In the genomic region with DNA sequence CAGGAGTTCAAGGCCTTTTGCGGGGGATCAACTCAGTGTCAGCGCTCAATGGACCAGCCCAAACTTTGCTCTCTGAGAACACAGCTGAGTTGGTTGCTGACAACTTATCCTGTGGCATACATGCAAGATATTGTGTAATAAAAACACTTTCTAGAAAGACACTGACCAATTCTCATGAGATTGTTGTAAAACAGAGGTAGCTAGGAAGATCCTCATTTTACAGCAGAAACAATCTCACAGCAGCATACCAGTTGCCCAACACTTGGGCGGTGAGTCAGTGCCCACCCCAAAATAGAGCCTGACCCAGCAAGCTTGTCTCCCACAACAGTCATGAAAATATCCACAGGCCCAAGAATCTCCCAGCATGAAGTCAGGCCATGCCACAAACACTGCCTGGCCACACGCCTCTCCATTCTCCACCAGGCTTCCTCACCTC, we compare ENCODE assay signal across 9 cellular contexts. TPM values are rescaled to one million over a fixed set of nuclear protein-coding genes. Genes with fewer than 3 reads are reported as not detected.
DNase-seq lines count a peak whose midpoint lies in the region; ATAC-seq and TF ChIP-seq lines count a peak whose summit lies in the region.
"Had no signal": no experiment of that assay in that cellular context is flagged by ENCODE, and none has a peak within 500 bp of the region (broad histone marks: within the 10 kb centered on the region; RNA-seq: fewer than 3 reads in every experiment).

No MANE protein-coding gene starts in this region.

- H3K27me3 ChIP-seq in adrenal gland (no peaks in the 10 kb centered on the region), right cardiac atrium (ENCODE audit: control insufficient read depth, insufficient read depth) (no peaks in the 10 kb centered on the region), neuronal stem cell (ENCODE audit: control insufficient read depth in 3 of 3, insufficient read depth in 3 of 3, low read depth in 1 of 3, low read length in 3 of 3) (no peaks in the 10 kb centered on the region)

- H3K4me3 ChIP-seq in adrenal gland (no peak overlapping the region), right cardiac atrium (ENCODE audit: low read length) (no peak overlapping the region), neuronal stem cell (ENCODE audit: low read length in 2 of 2) (no peak overlapping the region)

- no peaks in the 10 kb centered on the region for H3K9me3 ChIP-seq in adrenal gland (replicated peaks in 1 of 3)
- no peaks in the 10 kb centered on the region for H3K9me3 ChIP-seq in right cardiac atrium (ENCODE audit: control insufficient read depth, low read length)
- no peaks in the 10 kb centered on the region for H3K9me3 ChIP-seq in neuronal stem cell (replicated peaks in 1 of 2; ENCODE audit: control insufficient read depth in 2 of 2, insufficient read depth in 1 of 2, low read depth in 1 of 2, low read length in 2 of 2)

- in situ Hi-C loops in KBM-7 (cut with MboI; ENCODE audit: low pct_unique_long_range_greater_than_20kb, low sequenced_read_pairs), result no loop called here

- H3K23ac ChIP-seq in neuronal stem cell (ENCODE audit: low read depth, low read length, poor library complexity), result no peak overlapping the region

- H3K4me1 ChIP-seq in adrenal gland (replicated peaks in 1 of 2) (no peaks in the 10 kb centered on the region), right cardiac atrium (ENCODE audit: control insufficient read depth, insufficient read depth, low read length) (no peaks in the 10 kb centered on the region), neuronal stem cell (ENCODE audit: control insufficient read depth in 2 of 2, insufficient read depth in 1 of 2, low read depth in 1 of 2, low read length in 2 of 2) (peaks cover 8 to 9% of the 10 kb centered on the region in 2 donors)

- H2BK120ac ChIP-seq in neuronal stem cell (ENCODE audit: low read depth, low read length), result no peak overlapping the region

- ATAC-seq in right cardiac atrium, result peak; percentile 64 to 67
- no peak for ATAC-seq in stimulated activated naive B cell treated with anti-CD40 and anti-IgM and Interleukin-4, amounts not matched to agents 10 μg/mL and 1 μg/mL and 100 μg/mL, for 72 hours (replicated peaks)
- ATAC-seq in stimulated activated naive CD8-positive, alpha-beta T cell treated with anti-CD3 and anti-CD28 coated beads, Interleukin-15, amount 100 ng/mL, for 72 hours, result no peak

- H2AFZ ChIP-seq in neuronal stem cell (ENCODE audit: low read length), result no peak overlapping the region

- H3K9me3 Mint-ChIP-seq in stimulated activated naive B cell treated with anti-CD40 and anti-IgM and Interleukin-4, amounts not matched to agents 10 μg/mL and 1 μg/mL and 100 μg/mL, for 72 hours, result no peaks in the 10 kb centered on the region
- no peaks in the 10 kb centered on the region for H3K9me3 Mint-ChIP-seq in stimulated activated naive CD8-positive, alpha-beta T cell treated with anti-CD3 and anti-CD28 coated beads, Interleukin-15, amount 100 ng/mL, for 72 hours
- H3K9me3 Mint-ChIP-seq: activated T-cell treated with anti-CD3 and anti-CD28 coated beads, Interleukin-2, amount 50 U/mL, for 24 hours had no signal

- DNase-seq in KBM-7 (peak; percentile 84), adrenal gland (peak in 6 of 7 donors; percentile 36 to 67 (median 46)), right cardiac atrium (peak in 2 of 3 donors; percentile 39 to 63), neuronal stem cell (ENCODE audit: low spot score) (no peak), mesenteric fat pad (ENCODE audit: low spot score) (no peak)
- DNase-seq in stimulated activated naive B cell treated with anti-CD40 and anti-IgM and Interleukin-4, amounts not matched to agents 10 μg/mL and 1 μg/mL and 100 μg/mL, for 72 hours, result no peak
- no peak for DNase-seq in stimulated activated naive CD8-positive, alpha-beta T cell treated with anti-CD3 and anti-CD28 coated beads, Interleukin-15, amount 100 ng/mL, for 72 hours
- DNase-seq: activated T-cell treated with anti-CD3 and anti-CD28 coated beads, Interleukin-2, amount 50 U/mL, for 24 hours; RPMI8226 had no signal

- intact Hi-C loops in adrenal gland (cut with DNase I), result no loop called here
- intact Hi-C loops in right cardiac atrium (cut with DNase I), result no loop called here

- H3K4me3 Mint-ChIP-seq in stimulated activated naive B cell treated with anti-CD40 and anti-IgM and Interleukin-4, amounts not matched to agents 10 μg/mL and 1 μg/mL and 100 μg/mL, for 72 hours, result no peak overlapping the region
- no peak overlapping the region for H3K4me3 Mint-ChIP-seq in stimulated activated naive CD8-positive, alpha-beta T cell treated with anti-CD3 and anti-CD28 coated beads, Interleukin-15, amount 100 ng/mL, for 72 hours
- H3K4me3 Mint-ChIP-seq: activated T-cell treated with anti-CD3 and anti-CD28 coated beads, Interleukin-2, amount 50 U/mL, for 24 hours had no signal

- TF ChIP-seq CTCF in adrenal gland (IDR thresholded peaks at IDR 0.05), result no peak

- no peak overlapping the region for H3K4ac ChIP-seq in neuronal stem cell (ENCODE audit: low read length)

- H3K14ac ChIP-seq in neuronal stem cell (ENCODE audit: low read length), result no peak overlapping the region

- H3K4me2 ChIP-seq in neuronal stem cell (ENCODE audit: insufficient read depth, low read length, poor library complexity, severe bottlenecking), result no peak overlapping the region

- no peaks in the 10 kb centered on the region for H3K27me3 Mint-ChIP-seq in stimulated activated naive B cell treated with anti-CD40 and anti-IgM and Interleukin-4, amounts not matched to agents 10 μg/mL and 1 μg/mL and 100 μg/mL, for 72 hours
- H3K27me3 Mint-ChIP-seq in stimulated activated naive CD8-positive, alpha-beta T cell treated with anti-CD3 and anti-CD28 coated beads, Interleukin-15, amount 100 ng/mL, for 72 hours, result no peaks in the 10 kb centered on the region
- H3K27me3 Mint-ChIP-seq: activated T-cell treated with anti-CD3 and anti-CD28 coated beads, Interleukin-2, amount 50 U/mL, for 24 hours had no signal

- H2AK5ac ChIP-seq in neuronal stem cell (ENCODE audit: low read depth, low read length), result no peak overlapping the region

- peaks cover 27 to 30% of the 10 kb centered on the region in 2 donors for H3K36me3 Mint-ChIP-seq in stimulated activated naive B cell treated with anti-CD40 and anti-IgM and Interleukin-4, amounts not matched to agents 10 μg/mL and 1 μg/mL and 100 μg/mL, for 72 hours

- WGBS in adrenal gland, 4 donors, result 72 to 95% (median 85%) methylated on average over 4 of the region's 4 CpGs
- WGBS in right cardiac atrium, result 80% methylated on average over 4 of the region's 4 CpGs
- WGBS in neuronal stem cell (ENCODE audit: extremely low coverage in 2 of 2, insufficient read length in 2 of 2, insufficient replicate concordance in 1 of 2), 2 donors, result no CpG with 5 or more reads among the region's 4 CpGs

- H3K4me1 Mint-ChIP-seq in stimulated activated naive B cell treated with anti-CD40 and anti-IgM and Interleukin-4, amounts not matched to agents 10 μg/mL and 1 μg/mL and 100 μg/mL, for 72 hours, result peaks cover 56 to 79% of the 10 kb centered on the region in 2 donors
- peaks cover 72% of the 10 kb centered on the region for H3K4me1 Mint-ChIP-seq in stimulated activated naive CD8-positive, alpha-beta T cell treated with anti-CD3 and anti-CD28 coated beads, Interleukin-15, amount 100 ng/mL, for 72 hours

- H3K27ac ChIP-seq in adrenal gland (peak overlapping the region in 2 of 5 donors; percentile 29 to 59), right cardiac atrium (ENCODE audit: low read length) (no peak overlapping the region), neuronal stem cell (replicated peaks; ENCODE audit: low read length) (no peak overlapping the region)

- no peaks in the 10 kb centered on the region for H3K79me1 ChIP-seq in neuronal stem cell (ENCODE audit: low read depth, low read length)

- no peak overlapping the region for H4K8ac ChIP-seq in neuronal stem cell (ENCODE audit: low read depth, low read length)

- H2BK15ac ChIP-seq in neuronal stem cell (ENCODE audit: low read length), result no peak overlapping the region

- H4K91ac ChIP-seq in neuronal stem cell (ENCODE audit: low read depth, low read length, poor library complexity), result no peak overlapping the region

- no peak overlapping the region for H2BK12ac ChIP-seq in neuronal stem cell (ENCODE audit: low read length)

- no peak overlapping the region for H2BK5ac ChIP-seq in neuronal stem cell (ENCODE audit: low read length)

- H3K18ac ChIP-seq in neuronal stem cell (ENCODE audit: low read length), result no peak overlapping the region

- peak overlapping the region; percentile 3 for H3K27ac Mint-ChIP-seq in stimulated activated naive B cell treated with anti-CD40 and anti-IgM and Interleukin-4, amounts not matched to agents 10 μg/mL and 1 μg/mL and 100 μg/mL, for 72 hours
- peak overlapping the region in 1 of 2 donors; percentile 7 for H3K27ac Mint-ChIP-seq in stimulated activated naive CD8-positive, alpha-beta T cell treated with anti-CD3 and anti-CD28 coated beads, Interleukin-15, amount 100 ng/mL, for 72 hours
- H3K27ac Mint-ChIP-seq: activated T-cell treated with anti-CD3 and anti-CD28 coated beads, Interleukin-2, amount 50 U/mL, for 24 hours had no signal

- TF ChIP-seq POLR2A in adrenal gland (IDR thresholded peaks at IDR 0.05), result no peak

- H3K36me3 ChIP-seq in adrenal gland (replicated peaks in 1 of 2) (no peaks in the 10 kb centered on the region), neuronal stem cell (replicated peaks in 1 of 2; ENCODE audit: control insufficient read depth in 2 of 2, insufficient read depth in 2 of 2, low read length in 2 of 2) (no peaks in the 10 kb centered on the region)

- no peak overlapping the region for H3K9ac ChIP-seq in neuronal stem cell (ENCODE audit: low read depth, low read length, poor library complexity)

RNA-seq across cellular contexts. Expression of gene KLHL6, which starts 18.2 kb away (rescaled TPM):
- 1 to 10 TPM in 7 of 8 donors, under 1 TPM in 1; 0.85 to 7.5 (median 2.7) TPM for total RNA-seq in adrenal gland
- 1 to 10 TPM in 2 of 3 donors, under 1 TPM in 1; 0.34 to 2.9 (median 1.2) TPM for polyA plus RNA-seq in adrenal gland
- total RNA-seq in right cardiac atrium, result 1 to 10 TPM; 1.2 to 1.7 (median 1.5) TPM
- 1.1 TPM for polyA plus RNA-seq in right cardiac atrium
- 0.14 TPM for polyA plus RNA-seq in neuronal stem cell (2013, experiment 1 of 2)
- polyA plus RNA-seq in neuronal stem cell (2013, experiment 2 of 2), result 0.15 TPM
- total RNA-seq in mesenteric fat pad, result 5.7 TPM

Comparison
In these comparisons a context has a peak if more than half of its experiments do, and no peak if none do; other contexts are left out.
1. DNase-seq: peak in KBM-7 (single experiment), adrenal gland (6 of 7) and right cardiac atrium (2 of 3); none in stimulated activated naive B cell treated with anti-CD40 and anti-IgM and Interleukin-4, amounts not matched to agents 10 μg/mL and 1 μg/mL and 100 μg/mL, for 72 hours (single experiment), neuronal stem cell (single experiment), stimulated activated naive CD8-positive, alpha-beta T cell treated with anti-CD3 and anti-CD28 coated beads, Interleukin-15, amount 100 ng/mL, for 72 hours (0 of 2) and mesenteric fat pad (single experiment).
2. ATAC-seq: peak in right cardiac atrium (2 of 2); none in stimulated activated naive B cell treated with anti-CD40 and anti-IgM and Interleukin-4, amounts not matched to agents 10 μg/mL and 1 μg/mL and 100 μg/mL, for 72 hours (0 of 2) and stimulated activated naive CD8-positive, alpha-beta T cell treated with anti-CD3 and anti-CD28 coated beads, Interleukin-15, amount 100 ng/mL, for 72 hours (single experiment).